ENCODE assay signal across 8 cellular contexts in genomic region chr2:71023553-71024243, GRCh38. TPM values are rescaled to one million over a fixed set of nuclear protein-coding genes. Genes with fewer than 3 reads are reported as not detected.
DNase-seq lines count a peak whose midpoint lies in the region; ATAC-seq, FAIRE-seq and TF ChIP-seq lines count a peak whose summit lies in the region.
"Not testable (repeated sequence)": the region's sequence is repeated elsewhere in the genome, so short reads cannot be mapped to it uniquely, and the experiment has no call there.

No MANE protein-coding gene starts in this region.

- CTCF ChIA-PET in HepG2 (lab: Yijun Ruan, JAX; ENCODE audit: low intra/inter-chr PET ratio, low total read pairs): not testable (repeated sequence)

- not testable (repeated sequence) for H4K20me1 ChIP-seq in MM.1S (ENCODE audit: insufficient read depth, low read length); HepG2 (ENCODE audit: insufficient read depth, low read length)

- BruUV-seq in HepG2 (replicated peaks; lab: Mats Ljungman, UMichigan): not testable (repeated sequence)

- not testable (repeated sequence) for H3K9me3 ChIP-seq in MM.1S (replicated peaks; ENCODE audit: insufficient read depth, low read length); body of pancreas; HepG2 (ENCODE audit: low read length)

- intact Hi-C loops in body of pancreas (cut with DNase I); HepG2 (cut with micrococcal nuclease; ENCODE audit: unreplicated experiment): not testable (repeated sequence)

- not testable (repeated sequence) for H3K36me3 ChIP-seq in MM.1S (replicated peaks; ENCODE audit: insufficient read depth, low read length); body of pancreas (replicated peaks in 1 of 2; ENCODE audit: insufficient read depth in 1 of 2, low read depth in 2 of 2); HepG2 (replicated peaks in 1 of 2; ENCODE audit: control insufficient read depth in 1 of 2, insufficient read depth in 2 of 2, low read length in 2 of 2)

- in situ Hi-C loops in HepG2 (cut with HindIII; ENCODE audit: extremely low pct_ligation_motif_present, low pct_unique_long_range_greater_than_20kb): not testable (repeated sequence)

- not testable (repeated sequence) for H3K79me2 ChIP-seq in MM.1S (ENCODE audit: low read length); HepG2 (ENCODE audit: insufficient read depth, low read length)

- DNase-seq in DMS53 (lab: John Stamatoyannopoulos, UW) (peak; percentile 83), MM.1S (peak; percentile 63), T-helper 9 cell (peak; percentile 32), activated T-cell treated with anti-CD3 and anti-CD28 coated beads for 1 hour (ENCODE audit: low read depth) (peak; percentile 44), body of pancreas (peak; percentile 78 to 92 (median 87))
- DNase-seq in HepG2 (ENCODE audit: low spot score): not testable (repeated sequence)
- DNase-seq in stimulated activated CD4-positive, alpha-beta T cell treated with anti-CD3 and anti-CD28 coated beads, Interleukin-1b, Interleukin-23, amount 100 ng/mL, for 48 hours: peak; percentile 74
- peak; percentile 18 to 39 (median 27) for DNase-seq in stimulated activated naive CD4-positive, alpha-beta T cell (lab: John Stamatoyannopoulos, UW)

- not testable (repeated sequence) for TF ChIP-seq EP300 in HepG2 (IDR thresholded peaks at IDR 0.05; ENCODE audit: low read depth in 2 of 2, low read length in 2 of 2); HepG2 (CRISPR knock-in tag; IDR thresholded peaks at IDR 0.05; ENCODE audit: borderline replicate concordance)

- POLR2A ChIA-PET in HepG2 (lab: Yijun Ruan, JAX): interaction anchor here (1.3 to 2.0 kb wide), 2 partner anchors 23 to 45 kb away, joined by 5 to 7 read pairs; partner anchors contain the start of gene NAGK

- not testable (repeated sequence) for FAIRE-seq in HepG2 (lab: Jason Lieb, UNC)

- not testable (repeated sequence) for H3K27me3 ChIP-seq in MM.1S (replicated peaks; ENCODE audit: insufficient read depth, low read length); body of pancreas
- peaks cover 0 to 12% of the 10 kb centered on the region in 2 experiments; a peak in 2 of 5 replicates for H3K27me3 ChIP-seq in HepG2 (ENCODE audit: control insufficient read depth in 1 of 2, insufficient read depth in 2 of 2, low read length in 2 of 2)

- not testable (repeated sequence) for H3F3A ChIP-seq in MM.1S (ENCODE audit: insufficient read depth, low read length)

- H3K4me2 ChIP-seq in MM.1S (ENCODE audit: low read depth, low read length); HepG2 (ENCODE audit: low read depth, low read length): not testable (repeated sequence)

- TF ChIP-seq POLR2A in body of pancreas (IDR thresholded peaks at IDR 0.05): peak in 1 of 3 donors; percentile 17
- TF ChIP-seq POLR2A in HepG2 (IDR thresholded peaks at IDR 0.05; ENCODE audit: insufficient read depth in 1 of 2, low read depth in 2 of 2, low read length in 2 of 2): not testable (repeated sequence)

- 14% methylated on average over 14 to 15 of the region's 15 CpGs for WGBS in body of pancreas, 2 donors
- WGBS in HepG2 (ENCODE audit: low lambda C conversion rate): 37% methylated on average over 15 of the region's 15 CpGs

- peak; percentile 49 for TF ChIP-seq CTCF in MM.1S (IDR thresholded peaks at IDR 0.05; ENCODE audit: low read length)
- TF ChIP-seq CTCF in body of pancreas (IDR thresholded peaks at IDR 0.05): peak; percentile 18 to 69 (median 59)
- peak; percentile 55 for TF ChIP-seq CTCF in HepG2 (CRISPR knock-in tag; IDR thresholded peaks at IDR 0.05)

- not testable (repeated sequence) for ATAC-seq in body of pancreas, HepG2

- not testable (repeated sequence) for H3K9me2 ChIP-seq in MM.1S (replicated peaks; ENCODE audit: insufficient read depth, low read length)

- H2AFZ ChIP-seq in MM.1S (ENCODE audit: low read length): peak overlapping the region; percentile 56; the same call in 1 of the 2 replicates
- H2AFZ ChIP-seq in HepG2 (ENCODE audit: low read length): not testable (repeated sequence)

- not testable (repeated sequence) for H3K4me1 ChIP-seq in MM.1S (ENCODE audit: low read length)
- peaks cover 15% of the 10 kb centered on the region for H3K4me1 ChIP-seq in body of pancreas
- peaks cover 16% of the 10 kb centered on the region for H3K4me1 ChIP-seq in HepG2 (ENCODE audit: insufficient read depth, low read length)

- TF ChIP-seq RAD21 in HepG2 (CRISPR knock-in tag; IDR thresholded peaks at IDR 0.05): not testable (repeated sequence)

- H3K27ac ChIP-seq in MM.1S (ENCODE audit: low read length); HepG2 (ENCODE audit: extremely low read length, insufficient read depth, low read length): not testable (repeated sequence)
- peak overlapping the region; percentile 25 to 84 (median 78) for H3K27ac ChIP-seq in body of pancreas

- H3K4me3 ChIP-seq in MM.1S (ENCODE audit: low read length); body of pancreas; HepG2 (replicated peaks in 1 of 3; ENCODE audit: insufficient read depth in 1 of 3, low read depth in 2 of 3, low read length in 3 of 3): not testable (repeated sequence)

- H3K9ac ChIP-seq in MM.1S (ENCODE audit: low read length); HepG2 (ENCODE audit: insufficient read depth, low read depth, low read length): not testable (repeated sequence)

RNA-seq across cellular contexts. Expression of gene TEX261, which starts 29.0 kb away (rescaled TPM):
- total RNA-seq in body of pancreas (10 to 100 TPM; 16.6 to 19.1 TPM), HepG2 (2016; rRNA removed; fragmentation: Illumina TruSeq; extraction: Trizol) (36.0 and 43.8 TPM in 2 replicates)
- 13.1 and 17.4 TPM in 2 replicates for total RNA-seq in HepG2 (2016; cell fraction: cytosol; rRNA removed; fragmentation: Illumina TruSeq; extraction: Trizol; ENCODE audit: low read depth)
- total RNA-seq in HepG2 (2016; cell fraction: insoluble cytoplasmic fraction; rRNA removed; fragmentation: Illumina TruSeq; extraction: Trizol): 32.9 and 42.2 TPM in 2 replicates
- total RNA-seq in HepG2 (2016; cell fraction: membrane; rRNA removed; fragmentation: Illumina TruSeq; extraction: Trizol): 49.5 and 51.8 TPM in 2 replicates
- 41.0 and 45.3 TPM in 2 replicates for total RNA-seq in HepG2 (2016; cell fraction: nucleus; rRNA removed; fragmentation: Illumina TruSeq; extraction: Trizol)
- polyA plus RNA-seq in HepG2 (2011; rRNA removed): 68.7 and 78.7 TPM in 2 replicates
- polyA plus RNA-seq in HepG2 (2011; cell fraction: cytosol; rRNA removed): 67.6 and 76.6 TPM in 2 replicates
- polyA plus RNA-seq in HepG2 (2011; cell fraction: nucleus; rRNA removed): 59.4 and 73.5 TPM in 2 replicates
- polyA plus RNA-seq in HepG2 (2012): 40.8 and 51.3 TPM in 2 replicates
- 25.7 and 32.7 TPM in 2 replicates for polyA plus RNA-seq in HepG2 (2016; cell fraction: cytosol; fragmentation: Illumina TruSeq; extraction: Trizol; ENCODE audit: low read depth)
- polyA plus RNA-seq in HepG2 (2016; cell fraction: insoluble cytoplasmic fraction; fragmentation: Illumina TruSeq; extraction: Trizol; ENCODE audit: low read depth): 52.6 and 59.2 TPM in 2 replicates
- 72.7 and 76.3 TPM in 2 replicates for polyA plus RNA-seq in HepG2 (2016; cell fraction: membrane; fragmentation: Illumina TruSeq; extraction: Trizol; ENCODE audit: low read depth)
- polyA plus RNA-seq in HepG2 (2016; cell fraction: nucleus; fragmentation: Illumina TruSeq; extraction: Trizol; ENCODE audit: insufficient read depth, low read depth): 82.4 and 86.0 TPM in 2 replicates
- polyA minus RNA-seq in HepG2 (2011; rRNA and poly(A)+ RNA removed; ENCODE audit: low replicate concordance): 90.8 and 137 TPM in 2 replicates
- polyA minus RNA-seq in HepG2 (2011; cell fraction: cytosol; rRNA and poly(A)+ RNA removed): 27.5 and 29.3 TPM in 2 replicates
- polyA minus RNA-seq in HepG2 (2011; cell fraction: nucleus; rRNA and poly(A)+ RNA removed): 23.2 and 28.1 TPM in 2 replicates

RNA-seq across cellular contexts. Expression of gene NAGK, which starts 44.8 kb away (rescaled TPM):
- total RNA-seq in body of pancreas: 10 to 100 TPM; 57.1 to 62.0 TPM
- 29.8 and 35.2 TPM in 2 replicates for total RNA-seq in HepG2 (2016; rRNA removed; fragmentation: Illumina TruSeq; extraction: Trizol)
- total RNA-seq in HepG2 (2016; cell fraction: cytosol; rRNA removed; fragmentation: Illumina TruSeq; extraction: Trizol; ENCODE audit: low read depth): 16.7 and 20.4 TPM in 2 replicates
- total RNA-seq in HepG2 (2016; cell fraction: insoluble cytoplasmic fraction; rRNA removed; fragmentation: Illumina TruSeq; extraction: Trizol): 28.4 and 34.5 TPM in 2 replicates
- 16.2 and 19.4 TPM in 2 replicates for total RNA-seq in HepG2 (2016; cell fraction: membrane; rRNA removed; fragmentation: Illumina TruSeq; extraction: Trizol)
- total RNA-seq in HepG2 (2016; cell fraction: nucleus; rRNA removed; fragmentation: Illumina TruSeq; extraction: Trizol): 25.1 and 33.7 TPM in 2 replicates
- polyA plus RNA-seq in HepG2 (2011; rRNA removed): 24.4 and 32.1 TPM in 2 replicates
- 26.2 and 27.6 TPM in 2 replicates for polyA plus RNA-seq in HepG2 (2011; cell fraction: cytosol; rRNA removed)
- 79.7 and 80.0 TPM in 2 replicates for polyA plus RNA-seq in HepG2 (2011; cell fraction: nucleus; rRNA removed)
- polyA plus RNA-seq in HepG2 (2012): 21.9 and 25.9 TPM in 2 replicates
- polyA plus RNA-seq in HepG2 (2016; cell fraction: cytosol; fragmentation: Illumina TruSeq; extraction: Trizol; ENCODE audit: low read depth): 13.2 and 15.1 TPM in 2 replicates
- polyA plus RNA-seq in HepG2 (2016; cell fraction: insoluble cytoplasmic fraction; fragmentation: Illumina TruSeq; extraction: Trizol; ENCODE audit: low read depth): 36.5 and 39.9 TPM in 2 replicates
- polyA plus RNA-seq in HepG2 (2016; cell fraction: membrane; fragmentation: Illumina TruSeq; extraction: Trizol; ENCODE audit: low read depth): 11.9 and 13.2 TPM in 2 replicates
- 64.5 and 73.2 TPM in 2 replicates for polyA plus RNA-seq in HepG2 (2016; cell fraction: nucleus; fragmentation: Illumina TruSeq; extraction: Trizol; ENCODE audit: insufficient read depth, low read depth)
- 27.8 and 45.7 TPM in 2 replicates for polyA minus RNA-seq in HepG2 (2011; rRNA and poly(A)+ RNA removed; ENCODE audit: low replicate concordance)
- polyA minus RNA-seq in HepG2 (2011; cell fraction: cytosol; rRNA and poly(A)+ RNA removed): 7.1 and 10.9 TPM in 2 replicates
- polyA minus RNA-seq in HepG2 (2011; cell fraction: nucleus; rRNA and poly(A)+ RNA removed): 54.0 and 54.8 TPM in 2 replicates

RNA-seq across cellular contexts. Expression of gene ANKRD53, which starts 45.3 kb away (rescaled TPM):
- total RNA-seq in body of pancreas: 10 to 100 TPM in 1 of 2 donors, 1 to 10 TPM in 1; 4.7 to 10.2 TPM
- not detected in 2 replicates for total RNA-seq in HepG2 (2016; rRNA removed; fragmentation: Illumina TruSeq; extraction: Trizol)
- total RNA-seq in HepG2 (2016; cell fraction: cytosol; rRNA removed; fragmentation: Illumina TruSeq; extraction: Trizol; ENCODE audit: low read depth): not detected in 2 replicates
- 0.09 TPM in 1 of 2 replicates, not detected in the other for total RNA-seq in HepG2 (2016; cell fraction: insoluble cytoplasmic fraction; rRNA removed; fragmentation: Illumina TruSeq; extraction: Trizol)
- total RNA-seq in HepG2 (2016; cell fraction: membrane; rRNA removed; fragmentation: Illumina TruSeq; extraction: Trizol): not detected in 2 replicates
- 0.66 TPM in 1 of 2 replicates, not detected in the other for total RNA-seq in HepG2 (2016; cell fraction: nucleus; rRNA removed; fragmentation: Illumina TruSeq; extraction: Trizol)
- polyA plus RNA-seq in HepG2 (2011; rRNA removed): 0.12 and 0.15 TPM in 2 replicates
- 0.25 TPM in 1 of 2 replicates, not detected in the other for polyA plus RNA-seq in HepG2 (2011; cell fraction: cytosol; rRNA removed)
- polyA plus RNA-seq in HepG2 (2011; cell fraction: nucleus; rRNA removed): 0.14 and 0.62 TPM in 2 replicates
- 0.08 TPM in 1 of 2 replicates, not detected in the other for polyA plus RNA-seq in HepG2 (2012)
- 0.08 and 0.27 TPM in 2 replicates for polyA plus RNA-seq in HepG2 (2016; cell fraction: cytosol; fragmentation: Illumina TruSeq; extraction: Trizol; ENCODE audit: low read depth)
- not detected in 2 replicates for polyA plus RNA-seq in HepG2 (2016; cell fraction: insoluble cytoplasmic fraction; fragmentation: Illumina TruSeq; extraction: Trizol; ENCODE audit: low read depth)
- 0.20 and 0.53 TPM in 2 replicates for polyA plus RNA-seq in HepG2 (2016; cell fraction: membrane; fragmentation: Illumina TruSeq; extraction: Trizol; ENCODE audit: low read depth)
- 0.42 and 0.69 TPM in 2 replicates for polyA plus RNA-seq in HepG2 (2016; cell fraction: nucleus; fragmentation: Illumina TruSeq; extraction: Trizol; ENCODE audit: insufficient read depth, low read depth)
- not detected in 2 replicates for polyA minus RNA-seq in HepG2 (2011; rRNA and poly(A)+ RNA removed; ENCODE audit: low replicate concordance)
- not detected in 2 replicates for polyA minus RNA-seq in HepG2 (2011; cell fraction: cytosol; rRNA and poly(A)+ RNA removed)
- polyA minus RNA-seq in HepG2 (2011; cell fraction: nucleus; rRNA and poly(A)+ RNA removed): not detected in 2 replicates
